ENCODE assay signal across 25 cellular contexts in the genomic region with DNA sequence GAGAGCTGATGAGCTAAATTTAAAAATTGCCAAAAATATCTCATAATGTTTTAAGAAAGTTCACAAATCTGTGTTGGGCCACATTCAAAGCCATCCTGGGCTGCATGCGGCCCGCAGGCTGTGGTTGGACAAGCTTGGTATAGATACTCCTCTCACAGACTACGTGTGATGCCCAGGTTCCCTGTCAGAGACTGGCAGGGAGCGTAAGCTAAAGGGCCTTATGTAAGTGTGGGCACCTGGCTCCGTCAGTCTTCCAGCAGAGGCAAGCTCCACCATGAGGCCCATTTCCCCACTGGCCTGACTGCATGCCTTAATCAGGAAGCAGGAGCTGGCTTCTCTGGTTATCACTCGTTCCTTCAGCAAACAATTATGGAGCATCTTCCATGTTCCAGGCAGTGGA.
"Had no signal": no experiment of that assay in that cellular context is flagged by ENCODE, and none has a peak within 500 bp of the region (broad histone marks: within the 10 kb centered on the region; RNA-seq: fewer than 3 reads in every experiment).

No MANE protein-coding gene starts in this region.

- H3K27me3 ChIP-seq: heart right ventricle, hepatocyte, neural progenitor cell, ovary, sigmoid colon, tibial nerve, upper lobe of left lung had no signal

- H3K36me3 Mint-ChIP-seq: natural killer cell; neural progenitor cell; stimulated activated memory B cell treated with anti-CD40 and anti-IgM and Interleukin-4, amounts not matched to agents 10 μg/mL and 1 μg/mL and 100 μg/mL, for 72 hours had no signal

- H3K9ac ChIP-seq: neural progenitor cell had no signal

- H3K79me2 ChIP-seq: hepatocyte had no signal

- H3K4me1 ChIP-seq: neural progenitor cell, prostate gland, upper lobe of left lung had no signal

- H3K4me3 Mint-ChIP-seq: natural killer cell; nephron progenitor cell; neural progenitor cell; stimulated activated memory B cell treated with anti-CD40 and anti-IgM and Interleukin-4, amounts not matched to agents 10 μg/mL and 1 μg/mL and 100 μg/mL, for 72 hours; stimulated activated naive CD8-positive, alpha-beta T cell treated with anti-CD3 and anti-CD28 coated beads, Interleukin-15, amount 100 ng/mL, for 72 hours had no signal

- H3K27ac Mint-ChIP-seq: natural killer cell; nephron progenitor cell; neural progenitor cell; stimulated activated memory B cell treated with anti-CD40 and anti-IgM and Interleukin-4, amounts not matched to agents 10 μg/mL and 1 μg/mL and 100 μg/mL, for 72 hours; stimulated activated naive CD8-positive, alpha-beta T cell treated with anti-CD3 and anti-CD28 coated beads, Interleukin-15, amount 100 ng/mL, for 72 hours had no signal

- H3K36me3 ChIP-seq: heart right ventricle, left ventricle myocardium inferior, neural progenitor cell, ovary, prostate gland, sigmoid colon, tibial nerve, upper lobe of left lung had no signal

- H2AFZ ChIP-seq: hepatocyte, neural progenitor cell had no signal

- H3K4me2 ChIP-seq: hepatocyte, neural progenitor cell, smooth muscle cell had no signal

- H3K27ac ChIP-seq: heart right ventricle, hepatocyte, left ventricle myocardium inferior, neural progenitor cell, ovary, prostate gland, sigmoid colon, tibial nerve, upper lobe of left lung had no signal

- H3K4me1 Mint-ChIP-seq: neural progenitor cell had no signal

- DNase-seq: heart right ventricle; islet precursor cell; left ventricle myocardium inferior; mesendoderm; natural killer cell; nephron progenitor cell; ovary; retina; right cardiac atrium; sigmoid colon; stimulated activated CD4-positive, alpha-beta T cell treated with anti-CD3 and anti-CD28 coated beads, Interleukin-1b, Interleukin-23, amount 100 ng/mL, for 48 hours; stimulated activated CD4-positive, alpha-beta T cell treated with anti-CD3 and anti-CD28 coated beads, Interleukin-2, amount 100 ng/mL, for 48 hours; stimulated activated CD4-positive, alpha-beta T cell treated with anti-CD3 and anti-CD28 coated beads, Interleukin-4, amount 100 ng/mL, for 4 hours; stimulated activated CD8-positive, alpha-beta memory T cell treated with anti-CD3 and anti-CD28 coated beads, Interleukin-4, amount 100 ng/mL, for 48 hours; stimulated activated naive CD4-positive, alpha-beta T cell treated with Interleukin-2 at 50 U/mL for 16 hours; stimulated activated naive CD8-positive, alpha-beta T cell treated with anti-CD3 and anti-CD28 coated beads, Interleukin-15, amount 100 ng/mL, for 72 hours; substantia nigra; upper lobe of left lung had no signal

- H3K9me3 ChIP-seq: heart right ventricle, left ventricle myocardium inferior, ovary, prostate gland, sigmoid colon, tibial nerve, upper lobe of left lung had no signal

- H3K27me3 Mint-ChIP-seq: stimulated activated memory B cell treated with anti-CD40 and anti-IgM and Interleukin-4, amounts not matched to agents 10 μg/mL and 1 μg/mL and 100 μg/mL, for 72 hours; stimulated activated naive CD8-positive, alpha-beta T cell treated with anti-CD3 and anti-CD28 coated beads, Interleukin-15, amount 100 ng/mL, for 72 hours had no signal

- ATAC-seq: heart right ventricle; natural killer cell; right cardiac atrium; stimulated activated memory B cell treated with anti-CD40 and anti-IgM and Interleukin-4, amounts not matched to agents 10 μg/mL and 1 μg/mL and 100 μg/mL, for 72 hours; stimulated activated naive CD8-positive, alpha-beta T cell treated with anti-CD3 and anti-CD28 coated beads, Interleukin-15, amount 100 ng/mL, for 72 hours had no signal

- H3K4me3 ChIP-seq: heart right ventricle, hepatocyte, left ventricle myocardium inferior, lung, neural progenitor cell, ovary, prostate gland, sigmoid colon, smooth muscle cell, tibial nerve, upper lobe of left lung had no signal
